In the genomic region with DNA sequence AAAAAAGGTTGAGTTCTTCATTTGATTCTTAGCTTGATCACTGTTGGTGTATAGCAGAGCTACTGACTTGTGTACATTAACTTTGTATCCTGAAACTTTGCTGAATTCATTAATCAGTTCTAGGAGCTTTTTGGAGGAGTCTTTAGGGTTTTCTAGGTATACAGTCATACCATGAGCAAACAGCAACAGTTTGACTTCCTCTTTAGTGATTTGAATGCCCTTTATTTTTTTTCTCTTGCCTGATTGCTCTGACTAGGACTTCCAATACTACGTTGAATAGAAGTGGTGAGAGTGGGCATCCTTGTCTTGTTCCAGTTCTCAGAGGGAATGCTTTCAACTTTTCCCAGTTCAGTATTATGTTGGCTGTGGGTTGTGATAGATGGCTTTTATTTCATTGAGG, we compare ENCODE assay signal across 7 cellular contexts. TPM values are rescaled to one million over a fixed set of nuclear protein-coding genes. Genes with fewer than 3 reads are reported as not detected.
DNase-seq lines count a peak whose midpoint lies in the region; ATAC-seq, FAIRE-seq and TF ChIP-seq lines count a peak whose summit lies in the region.
"Not testable (repeated sequence)": the region's sequence is repeated elsewhere in the genome, so short reads cannot be mapped to it uniquely, and the experiment has no call there.
"Had no signal": no experiment of that assay in that cellular context is flagged by ENCODE, and none has a peak within 500 bp of the region (broad histone marks: within the 10 kb centered on the region; RNA-seq: fewer than 3 reads in every experiment).

No MANE protein-coding gene starts in this region.

- FAIRE-seq in GM12891 (lab: Jason Lieb, UNC): not testable (repeated sequence)

- H3K4me1 Mint-ChIP-seq in stimulated activated naive B cell treated with anti-CD40 and anti-IgM and Interleukin-4, amounts not matched to agents 10 μg/mL and 1 μg/mL and 100 μg/mL, for 72 hours: peaks cover 2 to 14% of the 10 kb centered on the region in 2 donors

- H3K79me2 ChIP-seq in OCI-LY3 (ENCODE audit: low read length): not testable (repeated sequence)

- not testable (repeated sequence) for TF ChIP-seq POLR2A in GM12891 (IDR thresholded peaks at IDR 0.05; ENCODE audit: low read depth, low read length)

- ATAC-seq in GM19463 (IDR thresholded peaks at IDR 0.05; ENCODE audit: unreplicated experiment) (peak; percentile 51), HG03175 (IDR thresholded peaks at IDR 0.05; ENCODE audit: unreplicated experiment) (peak; percentile 42)
- ATAC-seq in stimulated activated naive B cell treated with anti-CD40 and anti-IgM and Interleukin-4, amounts not matched to agents 10 μg/mL and 1 μg/mL and 100 μg/mL, for 72 hours (replicated peaks): peak; percentile 79 to 89

- peaks cover 26% of the 10 kb centered on the region for H3K27me3 ChIP-seq in OCI-LY3 (ENCODE audit: low read depth, low read length)

- H2AFZ ChIP-seq in OCI-LY3 (ENCODE audit: low read depth, low read length): not testable (repeated sequence)

- not testable (repeated sequence) for H4K20me1 ChIP-seq in OCI-LY3 (ENCODE audit: insufficient read depth, low read length)

- DNase-seq in GM12891 (ENCODE audit: insufficient read length, low spot score); stimulated activated naive B cell treated with anti-CD40 and anti-IgM and Interleukin-4, amounts not matched to agents 10 μg/mL and 1 μg/mL and 100 μg/mL, for 72 hours: not testable (repeated sequence)

- not testable (repeated sequence) for TF ChIP-seq CTCF in OCI-LY3 (IDR thresholded peaks at IDR 0.05; ENCODE audit: low read depth, low read length)

- not testable (repeated sequence) for H3K4me1 ChIP-seq in OCI-LY3 (ENCODE audit: low read length)

- H3K36me3 Mint-ChIP-seq in stimulated activated naive B cell treated with anti-CD40 and anti-IgM and Interleukin-4, amounts not matched to agents 10 μg/mL and 1 μg/mL and 100 μg/mL, for 72 hours: not testable (repeated sequence)

- peak overlapping the region; percentile 39; the same call in 1 of the 2 replicates for H3K4me2 ChIP-seq in OCI-LY3 (ENCODE audit: low read length)

- not testable (repeated sequence) for H3K27ac ChIP-seq in OCI-LY3 (ENCODE audit: low read length)

- not testable (repeated sequence) for H3K9me3 ChIP-seq in OCI-LY3 (ENCODE audit: insufficient read depth, low read length)

- peaks cover 63 to 65% of the 10 kb centered on the region in 2 donors for H3K27me3 Mint-ChIP-seq in stimulated activated naive B cell treated with anti-CD40 and anti-IgM and Interleukin-4, amounts not matched to agents 10 μg/mL and 1 μg/mL and 100 μg/mL, for 72 hours

- H3K9ac ChIP-seq in OCI-LY3 (ENCODE audit: low read length): not testable (repeated sequence)

- peak overlapping the region; percentile 31 for H3K27ac Mint-ChIP-seq in stimulated activated naive B cell treated with anti-CD40 and anti-IgM and Interleukin-4, amounts not matched to agents 10 μg/mL and 1 μg/mL and 100 μg/mL, for 72 hours

- H3K4me3 Mint-ChIP-seq in stimulated activated naive B cell treated with anti-CD40 and anti-IgM and Interleukin-4, amounts not matched to agents 10 μg/mL and 1 μg/mL and 100 μg/mL, for 72 hours: not testable (repeated sequence)

- H3K36me3 ChIP-seq in OCI-LY3 (replicated peaks; ENCODE audit: low read depth, low read length): not testable (repeated sequence)

- not testable (repeated sequence) for H3K4me3 ChIP-seq in OCI-LY3 (ENCODE audit: low read length)

- peaks cover 11 to 12% of the 10 kb centered on the region in 2 donors for H3K9me3 Mint-ChIP-seq in stimulated activated naive B cell treated with anti-CD40 and anti-IgM and Interleukin-4, amounts not matched to agents 10 μg/mL and 1 μg/mL and 100 μg/mL, for 72 hours

TF ChIP-seq in GM12891, 5 proteins besides CTCF, POLR2A, EP300 and RAD21:
- peak; percentile 83 for TF ChIP-seq SPI1 (IDR thresholded peaks at IDR 0.05; ENCODE audit: low read depth, low read length)

RNA-seq across cellular contexts. Expression of a gene that starts 22.0 kb away (rescaled TPM):
- polyA plus RNA-seq in GM12891 (2012; ENCODE audit: low read depth, missing spikeins): not detected
- polyA plus RNA-seq: AG04450, CD14-positive monocyte had no signal

RNA-seq across cellular contexts. Expression of a gene that starts 57.6 kb away (rescaled TPM):
- 126 TPM for polyA plus RNA-seq in GM12891 (2012; ENCODE audit: low read depth, missing spikeins)
